In the genomic region with DNA sequence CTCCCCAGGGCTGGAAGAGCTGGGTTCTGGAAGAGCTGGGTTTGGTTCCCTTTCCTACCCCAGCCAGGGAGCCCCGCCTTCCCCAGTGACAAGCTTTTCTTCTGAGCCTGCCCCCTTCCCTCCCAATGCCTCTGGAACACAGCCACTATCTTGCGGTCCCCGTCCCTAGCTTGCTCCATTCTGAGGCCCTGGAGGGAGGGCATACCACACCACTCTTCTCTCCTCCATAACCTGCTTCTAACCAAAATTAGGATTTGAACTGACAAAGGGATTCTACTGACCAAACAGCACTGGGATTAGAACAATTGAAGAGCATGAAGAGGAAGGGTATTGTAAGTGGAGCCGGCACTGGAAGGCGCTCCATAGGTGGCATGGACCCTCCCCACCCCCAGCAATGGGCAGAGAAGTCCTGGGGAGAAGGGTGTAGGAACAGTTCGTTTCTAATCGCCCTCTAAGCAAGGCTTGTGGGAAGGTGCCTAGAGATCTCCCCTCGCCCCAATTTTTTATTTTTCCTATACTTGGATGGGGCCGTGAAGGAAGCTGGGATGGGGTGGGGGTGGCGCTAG, we compare ENCODE assay signal across 8 cellular contexts. TPM values are rescaled to one million over a fixed set of nuclear protein-coding genes. Genes with fewer than 3 reads are reported as not detected.
DNase-seq lines count a peak whose midpoint lies in the region; ATAC-seq and TF ChIP-seq lines count a peak whose summit lies in the region.

No MANE protein-coding gene starts in this region.

- H3K27me3 ChIP-seq in left lung = no peaks in the 10 kb centered on the region

- peak; percentile 71 for ATAC-seq in left lung
- no peak for ATAC-seq in stimulated activated naive CD8-positive, alpha-beta T cell treated with anti-CD3 and anti-CD28 coated beads, Interleukin-15, amount 100 ng/mL, for 72 hours

- H3K4me1 Mint-ChIP-seq in stimulated activated naive CD8-positive, alpha-beta T cell treated with anti-CD3 and anti-CD28 coated beads, Interleukin-15, amount 100 ng/mL, for 72 hours = peaks cover 46% of the 10 kb centered on the region

- intact Hi-C loops in left lung (cut with DNase I) = no loop called here

- H3K27ac Mint-ChIP-seq in stimulated activated naive CD8-positive, alpha-beta T cell treated with anti-CD3 and anti-CD28 coated beads, Interleukin-15, amount 100 ng/mL, for 72 hours = peak overlapping the region; percentile 23 to 72

- DNase-seq in AG04449 (ENCODE audit: low read depth, low spot score) (no peak), GM12865 (ENCODE audit: low read depth) (no peak), RKO (ENCODE audit: low spot score) (peak; percentile 74), left lung (peak in 1 of 2 donors; percentile 81), NCI-H446 (lab: John Stamatoyannopoulos, UW) (no peak), NK-92 (lab: John Stamatoyannopoulos, UW; ENCODE audit: unreplicated experiment) (no peak)
- DNase-seq in stimulated activated naive CD8-positive, alpha-beta T cell treated with anti-CD3 and anti-CD28 coated beads, Interleukin-15, amount 100 ng/mL, for 72 hours = no peak

- H3K9me3 Mint-ChIP-seq in stimulated activated naive CD8-positive, alpha-beta T cell treated with anti-CD3 and anti-CD28 coated beads, Interleukin-15, amount 100 ng/mL, for 72 hours = no peaks in the 10 kb centered on the region

- no peaks in the 10 kb centered on the region for H3K27me3 Mint-ChIP-seq in stimulated activated naive CD8-positive, alpha-beta T cell treated with anti-CD3 and anti-CD28 coated beads, Interleukin-15, amount 100 ng/mL, for 72 hours

- CTCF ChIA-PET in AG04449 (lab: Yijun Ruan, JAX) = interaction anchor here (0.9 to 9.1 kb wide), 13 partner anchors 13 to 268 kb away, joined by 3 to 212 read pairs (median 21); partner anchors contain the start of genes CLSPN and TFAP2E

- H3K27ac ChIP-seq in cingulate gyrus (ENCODE audit: low read depth, low read length) (peak overlapping the region; percentile 87), left lung (peak overlapping the region; percentile 81 to 85)

- POLR2A ChIA-PET in AG04449 (lab: Yijun Ruan, JAX) = interaction anchor here (0.5 to 1.4 kb wide), 5 partner anchors 10 to 434 kb away, joined by 3 to 5 read pairs (median 3); partner anchors contain the start of genes CLSPN and TFAP2E

- H3K36me3 ChIP-seq in left lung = peaks cover 0 to 24% of the 10 kb centered on the region in 2 donors

- H3K4me1 ChIP-seq in left lung = peaks cover 13 to 40% of the 10 kb centered on the region in 2 donors

- peak overlapping the region; percentile 87 for H3K4me3 ChIP-seq in AG04449 (ENCODE audit: low read depth, low read length)
- peak overlapping the region; percentile 83 for H3K4me3 ChIP-seq in GM12865 (ENCODE audit: low read depth, low read length)
- H3K4me3 ChIP-seq in left lung = peak overlapping the region; percentile 70 to 94

- H3K4me3 Mint-ChIP-seq in stimulated activated naive CD8-positive, alpha-beta T cell treated with anti-CD3 and anti-CD28 coated beads, Interleukin-15, amount 100 ng/mL, for 72 hours = peak overlapping the region; percentile 76 to 85

- no peak for TF ChIP-seq CTCF in AG04449 (IDR thresholded peaks at IDR 0.05; ENCODE audit: insufficient read depth, low read length, missing control alignments)
- TF ChIP-seq CTCF in GM12865 (IDR thresholded peaks at IDR 0.05; ENCODE audit: insufficient read depth, low read depth, low read length, missing control alignments) = no peak
- TF ChIP-seq CTCF in left lung (IDR thresholded peaks at IDR 0.05) = no peak

- no peaks in the 10 kb centered on the region for H3K9me3 ChIP-seq in left lung

RNA-seq across cellular contexts. Expression of gene C1orf216, which starts 0.7 kb away (rescaled TPM):
- total RNA-seq in left lung = 10 to 100 TPM; 15.3 to 16.1 TPM

RNA-seq across cellular contexts. Expression of gene CLSPN, which starts 51.8 kb away (rescaled TPM):
- 10 to 100 TPM in 1 of 2 donors, 1 to 10 TPM in 1; 9.1 to 10.6 TPM for total RNA-seq in left lung
